1 cellular context compared by ENCODE assay signal in genomic region chr1:228514421-228514820, GRCh38.
TF ChIP-seq lines count a peak whose summit lies in the region.

No MANE protein-coding gene starts in this region.

TF ChIP-seq in K562, 482 proteins besides CTCF, POLR2A, EP300 and RAD21 (continued from another document):
- TF ChIP-seq ZNF133 (CRISPR knock-in tag; IDR thresholded peaks at IDR 0.05) (no peak), ZNF316 (IDR thresholded peaks at IDR 0.05) (no peak), ZC3H4 (CRISPR knock-in tag; IDR thresholded peaks at IDR 0.05; ENCODE audit: borderline replicate concordance) (no peak), MNT (conservative IDR thresholded peaks at IDR 0.05) (0 out of 4 replicates have a peak, but pooled peaks of 1 of the 2 experiments have one; percentile 0), PCBP1 (IDR thresholded peaks at IDR 0.05; ENCODE audit: low read depth, low read length, poor library complexity, severe bottlenecking) (no peak), MYNN (IDR thresholded peaks at IDR 0.05) (0 out of 2 replicates have a peak, but pooled peaks have one; percentile 31), MYNN (CRISPR knock-in tag; IDR thresholded peaks at IDR 0.05) (no peak), CREBBP (IDR thresholded peaks at IDR 0.05; ENCODE audit: low read depth, low read length) (no peak), RCOR1 (IDR thresholded peaks at IDR 0.05; ENCODE audit: borderline replicate concordance in 1 of 2, low read depth in 2 of 2, low read length in 2 of 2) (peak in 1 of 2 experiments; percentile 85; a peak in 3 of 4 replicates), COPS2 (conservative IDR thresholded peaks at IDR 0.05) (no peak), SRF (CRISPR knock-in tag; IDR thresholded peaks at IDR 0.05) (0 out of 4 replicates have a peak, but pooled peaks of 1 of the 2 experiments have one; percentile 9), GABPA (tag; conservative IDR thresholded peaks at IDR 0.05; ENCODE audit: low read depth) (no peak), NFIC (IDR thresholded peaks at IDR 0.05) (peak; percentile 53), NFYB (IDR thresholded peaks at IDR 0.05; ENCODE audit: extremely low read depth, insufficient read length) (no peak), ZBTB26 (CRISPR knock-in tag; IDR thresholded peaks at IDR 0.05) (no peak), SOX6 (IDR thresholded peaks at IDR 0.05) (peak; percentile 43; the same call in 1 of the 2 replicates), TBP (optimal IDR thresholded peaks at IDR 0.05; ENCODE audit: low read depth, low read length) (peak; percentile 54), ZNF23 (CRISPR knock-in tag; IDR thresholded peaks at IDR 0.05) (no peak), STAT5A (IDR thresholded peaks at IDR 0.05; ENCODE audit: borderline replicate concordance, low read length) (0 out of 2 replicates have a peak, but pooled peaks have one; percentile 16), MTA3 (IDR thresholded peaks at IDR 0.05; ENCODE audit: borderline replicate concordance) (no peak), CC2D1A (IDR thresholded peaks at IDR 0.05) (0 out of 2 replicates have a peak, but pooled peaks have one; percentile 15), ZFP30 (CRISPR knock-in tag; IDR thresholded peaks at IDR 0.05; ENCODE audit: borderline replicate concordance) (no peak), TGIF2 (CRISPR knock-in tag; IDR thresholded peaks at IDR 0.05) (no peak), ARID1B (IDR thresholded peaks at IDR 0.05) (peak; percentile 70), ETV5 (CRISPR knock-in tag; IDR thresholded peaks at IDR 0.05; ENCODE audit: low read depth) (0 out of 2 replicates have a peak, but pooled peaks have one; percentile 41), SMAD1 (IDR thresholded peaks at IDR 0.05; ENCODE audit: low read depth, low read length, partially characterized antibody) (no peak), KLF16 (IDR thresholded peaks at IDR 0.05) (0 out of 2 replicates have a peak, but pooled peaks have one; percentile 54), ZBTB34 (CRISPR knock-in tag; IDR thresholded peaks at IDR 0.05) (no peak), ID3 (CRISPR knock-in tag; IDR thresholded peaks at IDR 0.05) (no peak), ID3 (tag; IDR thresholded peaks at IDR 0.05) (peak; percentile 45; the same call in 1 of the 2 replicates), SP2 (IDR thresholded peaks at IDR 0.05; ENCODE audit: extremely low read depth, low read depth, low read length, poor library complexity, severe bottlenecking) (no peak), HDAC1 (IDR thresholded peaks at IDR 0.05) (peak in 1 of 2 experiments; percentile 47; a peak in 1 of 4 replicates), ZNF263 (CRISPR knock-in tag; IDR thresholded peaks at IDR 0.05; ENCODE audit: borderline replicate concordance) (peak; percentile 87), ZNF609 (CRISPR knock-in tag; IDR thresholded peaks at IDR 0.05; ENCODE audit: borderline replicate concordance) (no peak), AFF4 (CRISPR knock-in tag; IDR thresholded peaks at IDR 0.05) (no peak), CBFB (CRISPR knock-in tag; IDR thresholded peaks at IDR 0.05) (0 out of 2 replicates have a peak, but pooled peaks have one; percentile 29)
